Comparison of ENCODE assay signal across 18 cellular contexts in genomic region chr13:40383922-40384321, GRCh38.
DNase-seq lines count a peak whose midpoint lies in the region; FAIRE-seq and TF ChIP-seq lines count a peak whose summit lies in the region.
"Had no signal": no experiment of that assay in that cellular context is flagged by ENCODE, and none has a peak within 500 bp of the region (broad histone marks: within the 10 kb centered on the region; RNA-seq: fewer than 3 reads in every experiment).

No MANE protein-coding gene starts in this region.

- H3K36me3 ChIP-seq in H1 (ENCODE audit: control insufficient read depth in 2 of 4, insufficient read depth in 4 of 4, low read length in 3 of 4) = no peaks in the 10 kb centered on the region
- no peaks in the 10 kb centered on the region for H3K36me3 ChIP-seq in subcutaneous abdominal adipose tissue (ENCODE audit: control insufficient read depth in 5 of 5, insufficient read depth in 5 of 5, low read length in 5 of 5)

- no peak overlapping the region for H2AK5ac ChIP-seq in H1 (ENCODE audit: low read depth, low read length)

- H2BK120ac ChIP-seq in H1 (replicated peaks; ENCODE audit: low read depth, low read length) = peak overlapping the region; percentile 56

- no peak for DNase-seq in activated naive CD4-positive, alpha-beta T cell treated with anti-CD3 and anti-CD28 coated beads for 36 hours
- no peak for DNase-seq in GM18507 (ENCODE audit: extremely low spot score, insufficient read length, low read depth)
- no peak for DNase-seq in H1 (ENCODE audit: low read depth in 1 of 2, low spot score in 2 of 2)
- DNase-seq in stimulated activated CD4-positive, alpha-beta T cell treated with anti-CD3 and anti-CD28 coated beads, Interleukin-4, amount 100 ng/mL, for 4 hours = no peak
- DNase-seq in RPMI8226 = no peak
- DNase-seq: COR-L47, NCI-H1048, NCI-H1417, NCI-H1694, NCI-H2081, NCI-H345, NCI-H510A treated with DMSO at 0.1 percent for 48 hours, SHP77 had no signal

- CTCF ChIA-PET in activated naive CD4-positive, alpha-beta T cell treated with anti-CD3 and anti-CD28 coated beads for 36 hours (lab: Charles Lee) = interaction anchor here (1.0 to 2.0 kb wide), 2 partner anchors 8 to 203 kb away, joined by 4 to 6 read pairs; no protein-coding TSS in a partner anchor
- CTCF ChIA-PET in H1 (lab: Charles Lee; ENCODE audit: partially characterized antibody) = no interaction called here

- H3K79me1 ChIP-seq in H1 (ENCODE audit: low read depth, low read length) = no peaks in the 10 kb centered on the region

- peak overlapping the region; percentile 23 for H3K23ac ChIP-seq in H1 (ENCODE audit: insufficient read length)

- no peak overlapping the region for H3K4me2 ChIP-seq in H1 (ENCODE audit: insufficient read depth in 1 of 2, low read depth in 2 of 2, low read length in 2 of 2)
- H3K4me2 ChIP-seq: KMS-11 had no signal

- no peak overlapping the region for H3K14ac ChIP-seq in H1 (ENCODE audit: insufficient read length)

- H3K79me2 ChIP-seq in H1 (ENCODE audit: control insufficient read depth in 1 of 2, insufficient read depth in 2 of 2, low read length in 2 of 2) = no peaks in the 10 kb centered on the region

- no peaks in the 10 kb centered on the region for H3K9me3 Mint-ChIP-seq in activated naive CD4-positive, alpha-beta T cell treated with anti-CD3 and anti-CD28 coated beads, Interleukin-2, amount 50 U/mL, for 24 hours
- H3K9me3 Mint-ChIP-seq in activated naive CD4-positive, alpha-beta T cell treated with anti-CD3 and anti-CD28 coated beads for 36 hours = peaks cover 5% of the 10 kb centered on the region

- H4K91ac ChIP-seq in H1 (replicated peaks; ENCODE audit: insufficient read length, low read length) = no peak overlapping the region

- no peak overlapping the region for H4K5ac ChIP-seq in H1 (ENCODE audit: insufficient read length, low read depth, low read length)

- peak overlapping the region; percentile 55; the same call in 1 of the 2 replicates for H2BK12ac ChIP-seq in H1 (ENCODE audit: low read depth, low read length)

- H3K27ac Mint-ChIP-seq in activated naive CD4-positive, alpha-beta T cell treated with anti-CD3 and anti-CD28 coated beads, Interleukin-2, amount 50 U/mL, for 24 hours = peak overlapping the region; percentile 44
- H3K27ac Mint-ChIP-seq in activated naive CD4-positive, alpha-beta T cell treated with anti-CD3 and anti-CD28 coated beads for 36 hours = no peak overlapping the region
- H3K27ac Mint-ChIP-seq: IgD-negative memory B cell had no signal

- H3K4me1 ChIP-seq in H1 (replicated peaks in 1 of 4; ENCODE audit: control insufficient read depth in 3 of 4, insufficient read depth in 4 of 4, low read length in 3 of 4) (peaks cover 0 to 9% (median 6%) of the 10 kb centered on the region in 4 experiments; a peak in 4 of 7 replicates), subcutaneous abdominal adipose tissue (ENCODE audit: control insufficient read depth in 5 of 5, insufficient read depth in 5 of 5, low read length in 5 of 5) (peaks cover 3 to 39% (median 25%) of the 10 kb centered on the region in 5 donors)

- FAIRE-seq in GM18507 (lab: Jason Lieb, UNC) (peak; percentile 55), H1 (lab: Jason Lieb, UNC) (no peak)

- TF ChIP-seq CTCF in H1 (IDR thresholded peaks at IDR 0.05; ENCODE audit: control extremely low read depth in 1 of 3, insufficient read depth in 1 of 3, low read depth in 1 of 3, low read length in 3 of 3) = no peak

- peaks cover 48% of the 10 kb centered on the region for H3K4me1 Mint-ChIP-seq in activated naive CD4-positive, alpha-beta T cell treated with anti-CD3 and anti-CD28 coated beads, Interleukin-2, amount 50 U/mL, for 24 hours
- H3K4me1 Mint-ChIP-seq in activated naive CD4-positive, alpha-beta T cell treated with anti-CD3 and anti-CD28 coated beads for 36 hours (ENCODE audit: low read depth) = peaks cover 35% of the 10 kb centered on the region

- no peaks in the 10 kb centered on the region for H3K27me3 Mint-ChIP-seq in activated naive CD4-positive, alpha-beta T cell treated with anti-CD3 and anti-CD28 coated beads, Interleukin-2, amount 50 U/mL, for 24 hours
- H3K27me3 Mint-ChIP-seq in activated naive CD4-positive, alpha-beta T cell treated with anti-CD3 and anti-CD28 coated beads for 36 hours (ENCODE audit: low read depth) = no peaks in the 10 kb centered on the region
- H3K27me3 Mint-ChIP-seq: IgD-negative memory B cell had no signal

- H3K27ac ChIP-seq in H1 (ENCODE audit: low read depth, low read length) = no peak overlapping the region
- H3K27ac ChIP-seq in subcutaneous abdominal adipose tissue (ENCODE audit: low read depth, low read length) = peak overlapping the region; percentile 87
- H3K27ac ChIP-seq: KMS-11, RWPE1 had no signal

- 0 out of 2 replicates have a peak overlapping the region, but pooled peaks have one; percentile 0 for H2BK15ac ChIP-seq in H1 (ENCODE audit: low read length)

- no peak overlapping the region for H2AFZ ChIP-seq in H1 (ENCODE audit: low read length)

- no peaks in the 10 kb centered on the region for H4K20me1 ChIP-seq in H1 (replicated peaks in 1 of 2; ENCODE audit: control insufficient read depth in 1 of 2, insufficient read depth in 2 of 2, low read length in 2 of 2)

- H3K18ac ChIP-seq in H1 (ENCODE audit: extremely low read depth, low read length) = peak overlapping the region; percentile 13; the same call in 1 of the 2 replicates

- H3K9ac ChIP-seq in H1 (replicated peaks in 1 of 4; ENCODE audit: extremely low read depth in 1 of 4, low read depth in 3 of 4, low read length in 3 of 4) = no peak overlapping the region
- no peak overlapping the region for H3K9ac ChIP-seq in subcutaneous abdominal adipose tissue (ENCODE audit: low read length in 5 of 5)
- H3K9ac ChIP-seq: KMS-11 had no signal

- H3K4me3 ChIP-seq in H1 (ENCODE audit: extremely low read depth in 1 of 4, insufficient read depth in 2 of 4, low read depth in 3 of 4, low read length in 4 of 4) (no peak overlapping the region), subcutaneous abdominal adipose tissue (ENCODE audit: low read depth in 1 of 5, low read length in 5 of 5) (no peak overlapping the region)

- no peak overlapping the region for H3K4ac ChIP-seq in H1 (replicated peaks; ENCODE audit: insufficient read length, low read depth, low read length)

- peaks cover 3% of the 10 kb centered on the region for H3K36me3 Mint-ChIP-seq in activated naive CD4-positive, alpha-beta T cell treated with anti-CD3 and anti-CD28 coated beads, Interleukin-2, amount 50 U/mL, for 24 hours
- peaks cover 3% of the 10 kb centered on the region for H3K36me3 Mint-ChIP-seq in activated naive CD4-positive, alpha-beta T cell treated with anti-CD3 and anti-CD28 coated beads for 36 hours (ENCODE audit: low read depth)

- H3K56ac ChIP-seq in H1 (replicated peaks; ENCODE audit: insufficient read length, low read depth, low read length) = no peak overlapping the region

- no peak overlapping the region; the same call in 1 of the 2 replicates for H2BK5ac ChIP-seq in H1 (ENCODE audit: low read depth, low read length)

- H3K23me2 ChIP-seq in H1 (ENCODE audit: low read depth, low read length) = 0 out of 2 replicates have a peak, but pooled peaks cover 1% of the 10 kb centered on the region

- intact Hi-C loops in activated naive CD4-positive, alpha-beta T cell treated with anti-CD3 and anti-CD28 coated beads for 36 hours (cut with micrococcal nuclease) = no loop called here

- TF ChIP-seq RAD21 in H1 (IDR thresholded peaks at IDR 0.05 in 1 of 2, conservative IDR thresholded peaks at IDR 0.05 in 1 of 2; ENCODE audit: low read depth in 2 of 2, low read length in 2 of 2) = no peak

- H2BK20ac ChIP-seq in H1 (ENCODE audit: low read length) = peak overlapping the region; percentile 73; the same call in 1 of the 2 replicates

- POLR2A ChIA-PET in H1 (lab: Charles Lee; ENCODE audit: partially characterized antibody) = no interaction called here

- 95% methylated on average over 4 of the region's 4 CpGs; no CpG with 5 or more reads in 1 of the 2 experiments for WGBS in H1 (ENCODE audit: extremely low coverage in 1 of 2, insufficient coverage in 1 of 2, insufficient read length in 1 of 2, insufficient replicate concordance in 2 of 2, low coverage in 1 of 2, low lambda C conversion rate in 2 of 2, missing lambda C conversion rate in 1 of 2), 2 experiments

- no peak overlapping the region; the same call in 1 of the 2 replicates for H4K8ac ChIP-seq in H1 (ENCODE audit: extremely low read depth, insufficient read depth, low read length)

- H3K4me3 Mint-ChIP-seq in activated naive CD4-positive, alpha-beta T cell treated with anti-CD3 and anti-CD28 coated beads, Interleukin-2, amount 50 U/mL, for 24 hours = no peak overlapping the region
- no peak overlapping the region for H3K4me3 Mint-ChIP-seq in activated naive CD4-positive, alpha-beta T cell treated with anti-CD3 and anti-CD28 coated beads for 36 hours

- no peak for TF ChIP-seq POLR2A in H1 (IDR thresholded peaks at IDR 0.05; ENCODE audit: control extremely low read depth in 1 of 2, low read depth in 2 of 2, low read length in 2 of 2)

- no peaks in the 10 kb centered on the region for H3K27me3 ChIP-seq in H1 (replicated peaks in 1 of 4; ENCODE audit: control insufficient read depth in 3 of 4, extremely low read depth in 1 of 4, insufficient read depth in 3 of 4, low read length in 3 of 4)
- H3K27me3 ChIP-seq in subcutaneous abdominal adipose tissue (ENCODE audit: control insufficient read depth in 5 of 5, insufficient read depth in 4 of 5, low read length in 5 of 5) = no peaks in the 10 kb centered on the region

- no peak for TF ChIP-seq EP300 in H1 (IDR thresholded peaks at IDR 0.05; ENCODE audit: borderline replicate concordance in 1 of 2, low read depth in 2 of 2, low read length in 2 of 2)

- H3K9me3 ChIP-seq in H1 (ENCODE audit: insufficient read depth in 2 of 2, low read depth in 1 of 2, low read length in 1 of 2) (no peaks in the 10 kb centered on the region), subcutaneous abdominal adipose tissue (ENCODE audit: control insufficient read depth in 5 of 5, low read length in 5 of 5) (no peaks in the 10 kb centered on the region)

TF ChIP-seq in H1, 55 proteins besides CTCF, POLR2A, EP300 and RAD21:
- no peak for TF ChIP-seq CBX8 (IDR thresholded peaks at IDR 0.05; ENCODE audit: borderline replicate concordance, low read depth, low read length)
